Comparison of ENCODE assay signal across 1 cellular context in the genomic region with DNA sequence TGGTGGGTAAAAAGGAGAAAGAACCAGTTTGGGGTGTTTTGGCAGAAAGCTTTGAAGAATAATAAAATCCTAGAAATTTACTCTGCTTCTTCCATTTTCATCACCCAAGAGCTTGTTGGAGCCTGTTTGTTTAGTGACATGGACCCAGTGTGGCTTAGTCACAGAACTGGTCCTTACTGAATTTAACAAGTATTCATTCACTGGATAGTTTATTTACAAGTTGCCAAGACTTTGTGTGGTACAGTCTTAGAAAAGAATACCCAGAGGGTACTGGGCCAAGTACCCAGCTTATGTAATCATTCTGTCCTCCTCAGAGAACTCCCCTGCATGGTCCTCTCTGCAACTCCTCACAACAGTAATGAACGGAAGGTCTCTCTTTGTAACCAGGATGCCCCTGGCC.
TF ChIP-seq lines count a peak whose summit lies in the region.

No MANE protein-coding gene starts in this region.

TF ChIP-seq in GM23338, 12 proteins besides CTCF, POLR2A, EP300 and RAD21 (continued from another document):
- TF ChIP-seq, protein P1, sequence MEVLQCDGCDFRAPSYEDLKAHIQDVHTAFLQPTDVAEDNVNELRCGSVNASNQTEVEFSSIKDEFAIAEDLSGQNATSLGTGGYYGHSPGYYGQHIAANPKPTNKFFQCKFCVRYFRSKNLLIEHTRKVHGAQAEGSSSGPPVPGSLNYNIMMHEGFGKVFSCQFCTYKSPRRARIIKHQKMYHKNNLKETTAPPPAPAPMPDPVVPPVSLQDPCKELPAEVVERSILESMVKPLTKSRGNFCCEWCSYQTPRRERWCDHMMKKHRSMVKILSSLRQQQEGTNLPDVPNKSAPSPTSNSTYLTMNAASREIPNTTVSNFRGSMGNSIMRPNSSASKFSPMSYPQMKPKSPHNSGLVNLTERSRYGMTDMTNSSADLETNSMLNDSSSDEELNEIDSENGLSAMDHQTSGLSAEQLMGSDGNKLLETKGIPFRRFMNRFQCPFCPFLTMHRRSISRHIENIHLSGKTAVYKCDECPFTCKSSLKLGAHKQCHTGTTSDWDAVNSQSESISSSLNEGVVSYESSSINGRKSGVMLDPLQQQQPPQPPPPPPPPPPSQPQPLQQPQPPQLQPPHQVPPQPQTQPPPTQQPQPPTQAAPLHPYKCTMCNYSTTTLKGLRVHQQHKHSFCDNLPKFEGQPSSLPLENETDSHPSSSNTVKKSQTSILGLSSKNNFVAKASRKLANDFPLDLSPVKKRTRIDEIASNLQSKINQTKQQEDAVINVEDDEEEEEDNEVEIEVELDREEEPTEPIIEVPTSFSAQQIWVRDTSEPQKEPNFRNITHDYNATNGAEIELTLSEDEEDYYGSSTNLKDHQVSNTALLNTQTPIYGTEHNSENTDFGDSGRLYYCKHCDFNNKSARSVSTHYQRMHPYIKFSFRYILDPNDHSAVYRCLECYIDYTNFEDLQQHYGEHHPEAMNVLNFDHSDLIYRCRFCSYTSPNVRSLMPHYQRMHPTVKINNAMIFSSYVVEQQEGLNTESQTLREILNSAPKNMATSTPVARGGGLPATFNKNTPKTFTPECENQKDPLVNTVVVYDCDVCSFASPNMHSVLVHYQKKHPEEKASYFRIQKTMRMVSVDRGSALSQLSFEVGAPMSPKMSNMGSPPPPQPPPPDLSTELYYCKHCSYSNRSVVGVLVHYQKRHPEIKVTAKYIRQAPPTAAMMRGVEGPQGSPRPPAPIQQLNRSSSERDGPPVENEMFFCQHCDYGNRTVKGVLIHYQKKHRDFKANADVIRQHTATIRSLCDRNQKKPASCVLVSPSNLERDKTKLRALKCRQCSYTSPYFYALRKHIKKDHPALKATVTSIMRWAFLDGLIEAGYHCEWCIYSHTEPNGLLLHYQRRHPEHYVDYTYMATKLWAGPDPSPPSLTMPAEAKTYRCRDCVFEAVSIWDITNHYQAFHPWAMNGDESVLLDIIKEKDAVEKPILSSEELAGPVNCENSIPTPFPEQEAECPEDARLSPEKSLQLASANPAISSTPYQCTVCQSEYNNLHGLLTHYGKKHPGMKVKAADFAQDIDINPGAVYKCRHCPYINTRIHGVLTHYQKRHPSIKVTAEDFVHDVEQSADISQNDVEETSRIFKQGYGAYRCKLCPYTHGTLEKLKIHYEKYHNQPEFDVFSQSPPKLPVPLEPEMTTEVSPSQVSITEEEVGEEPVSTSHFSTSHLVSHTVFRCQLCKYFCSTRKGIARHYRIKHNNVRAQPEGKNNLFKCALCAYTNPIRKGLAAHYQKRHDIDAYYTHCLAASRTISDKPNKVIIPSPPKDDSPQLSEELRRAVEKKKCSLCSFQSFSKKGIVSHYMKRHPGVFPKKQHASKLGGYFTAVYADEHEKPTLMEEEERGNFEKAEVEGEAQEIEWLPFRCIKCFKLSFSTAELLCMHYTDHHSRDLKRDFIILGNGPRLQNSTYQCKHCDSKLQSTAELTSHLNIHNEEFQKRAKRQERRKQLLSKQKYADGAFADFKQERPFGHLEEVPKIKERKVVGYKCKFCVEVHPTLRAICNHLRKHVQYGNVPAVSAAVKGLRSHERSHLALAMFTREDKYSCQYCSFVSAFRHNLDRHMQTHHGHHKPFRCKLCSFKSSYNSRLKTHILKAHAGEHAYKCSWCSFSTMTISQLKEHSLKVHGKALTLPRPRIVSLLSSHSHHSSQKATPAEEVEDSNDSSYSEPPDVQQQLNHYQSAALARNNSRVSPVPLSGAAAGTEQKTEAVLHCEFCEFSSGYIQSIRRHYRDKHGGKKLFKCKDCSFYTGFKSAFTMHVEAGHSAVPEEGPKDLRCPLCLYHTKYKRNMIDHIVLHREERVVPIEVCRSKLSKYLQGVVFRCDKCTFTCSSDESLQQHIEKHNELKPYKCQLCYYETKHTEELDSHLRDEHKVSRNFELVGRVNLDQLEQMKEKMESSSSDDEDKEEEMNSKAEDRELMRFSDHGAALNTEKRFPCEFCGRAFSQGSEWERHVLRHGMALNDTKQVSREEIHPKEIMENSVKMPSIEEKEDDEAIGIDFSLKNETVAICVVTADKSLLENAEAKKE (CRISPR knock-in tag; IDR thresholded peaks at IDR 0.05) = no peak
- TF ChIP-seq ZNF331 (CRISPR knock-in tag; IDR thresholded peaks at IDR 0.05; ENCODE audit: low read depth) = no peak
- no peak for TF ChIP-seq JUNB (IDR thresholded peaks at IDR 0.05; ENCODE audit: unreplicated experiment)
- TF ChIP-seq POLR2AphosphoS5 (IDR thresholded peaks at IDR 0.05; ENCODE audit: low read depth) = no peak
- TF ChIP-seq EZH2 (IDR thresholded peaks at IDR 0.05; ENCODE audit: low read depth, unreplicated experiment) = no peak
- no peak for TF ChIP-seq EZH2phosphoT487 (IDR thresholded peaks at IDR 0.05; ENCODE audit: unreplicated experiment)
- TF ChIP-seq CREB1 (CRISPR knock-in tag; IDR thresholded peaks at IDR 0.05; ENCODE audit: low read depth) = no peak
- TF ChIP-seq ZNF114 (CRISPR knock-in tag; IDR thresholded peaks at IDR 0.05) = no peak
- TF ChIP-seq STAT1 (IDR thresholded peaks at IDR 0.05; ENCODE audit: unreplicated experiment) = no peak
- TF ChIP-seq NANOG (IDR thresholded peaks at IDR 0.05; ENCODE audit: borderline replicate concordance) = no peak
- TF ChIP-seq, protein P2, sequence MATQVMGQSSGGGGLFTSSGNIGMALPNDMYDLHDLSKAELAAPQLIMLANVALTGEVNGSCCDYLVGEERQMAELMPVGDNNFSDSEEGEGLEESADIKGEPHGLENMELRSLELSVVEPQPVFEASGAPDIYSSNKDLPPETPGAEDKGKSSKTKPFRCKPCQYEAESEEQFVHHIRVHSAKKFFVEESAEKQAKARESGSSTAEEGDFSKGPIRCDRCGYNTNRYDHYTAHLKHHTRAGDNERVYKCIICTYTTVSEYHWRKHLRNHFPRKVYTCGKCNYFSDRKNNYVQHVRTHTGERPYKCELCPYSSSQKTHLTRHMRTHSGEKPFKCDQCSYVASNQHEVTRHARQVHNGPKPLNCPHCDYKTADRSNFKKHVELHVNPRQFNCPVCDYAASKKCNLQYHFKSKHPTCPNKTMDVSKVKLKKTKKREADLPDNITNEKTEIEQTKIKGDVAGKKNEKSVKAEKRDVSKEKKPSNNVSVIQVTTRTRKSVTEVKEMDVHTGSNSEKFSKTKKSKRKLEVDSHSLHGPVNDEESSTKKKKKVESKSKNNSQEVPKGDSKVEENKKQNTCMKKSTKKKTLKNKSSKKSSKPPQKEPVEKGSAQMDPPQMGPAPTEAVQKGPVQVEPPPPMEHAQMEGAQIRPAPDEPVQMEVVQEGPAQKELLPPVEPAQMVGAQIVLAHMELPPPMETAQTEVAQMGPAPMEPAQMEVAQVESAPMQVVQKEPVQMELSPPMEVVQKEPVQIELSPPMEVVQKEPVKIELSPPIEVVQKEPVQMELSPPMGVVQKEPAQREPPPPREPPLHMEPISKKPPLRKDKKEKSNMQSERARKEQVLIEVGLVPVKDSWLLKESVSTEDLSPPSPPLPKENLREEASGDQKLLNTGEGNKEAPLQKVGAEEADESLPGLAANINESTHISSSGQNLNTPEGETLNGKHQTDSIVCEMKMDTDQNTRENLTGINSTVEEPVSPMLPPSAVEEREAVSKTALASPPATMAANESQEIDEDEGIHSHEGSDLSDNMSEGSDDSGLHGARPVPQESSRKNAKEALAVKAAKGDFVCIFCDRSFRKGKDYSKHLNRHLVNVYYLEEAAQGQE (IDR thresholded peaks at IDR 0.05; ENCODE audit: unreplicated experiment) = no peak
